ENCODE assay signal across 8 cellular contexts in the genomic region with DNA sequence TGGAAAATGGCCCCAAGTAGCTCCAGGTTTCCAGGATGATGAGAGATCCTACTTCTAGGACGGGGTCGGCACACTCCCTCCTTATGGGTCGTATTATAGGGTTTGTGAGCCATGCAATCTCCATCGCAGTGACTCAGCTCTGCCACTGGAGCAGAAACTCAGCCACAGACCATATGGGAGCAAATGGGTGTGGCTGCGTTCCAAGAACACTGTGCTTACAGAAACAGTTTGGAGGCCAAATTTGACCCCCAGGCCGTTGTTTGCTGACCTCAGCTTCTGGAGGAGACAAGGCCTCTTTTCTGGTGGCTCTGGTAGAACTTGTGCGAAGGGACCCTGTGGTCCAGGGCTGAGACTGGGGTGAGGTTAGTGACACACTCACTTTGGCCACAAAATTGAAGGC. TPM values are rescaled to one million over a fixed set of nuclear protein-coding genes. Genes with fewer than 3 reads are reported as not detected.
DNase-seq lines count a peak whose midpoint lies in the region; ATAC-seq and TF ChIP-seq lines count a peak whose summit lies in the region.
"Not testable (repeated sequence)": the region's sequence is repeated elsewhere in the genome, so short reads cannot be mapped to it uniquely, and the experiment has no call there.

No MANE protein-coding gene starts in this region.

- H3K4me3 ChIP-seq in SK-N-SH (ENCODE audit: low read depth in 2 of 2, low read length in 1 of 2); mammary epithelial cell (replicated peaks in 1 of 3; ENCODE audit: insufficient read depth in 1 of 3, low read depth in 2 of 3, low read length in 3 of 3); liver (ENCODE audit: low read depth in 1 of 3, low read length in 3 of 3): not testable (repeated sequence)

- H3K79me2 ChIP-seq in SK-N-SH (ENCODE audit: insufficient read depth); mammary epithelial cell (ENCODE audit: insufficient read depth, low read length): not testable (repeated sequence)

- not testable (repeated sequence) for H3K4me1 ChIP-seq in SK-N-SH (ENCODE audit: control insufficient read depth in 1 of 2, insufficient read depth in 2 of 2, low read depth in 1 of 2, low read length in 1 of 2); mammary epithelial cell (ENCODE audit: insufficient read depth, low read length); liver (ENCODE audit: control insufficient read depth in 4 of 4, insufficient read depth in 4 of 4, low read length in 3 of 4)

- H3K9me3 Mint-ChIP-seq in stimulated activated naive B cell treated with anti-CD40 and anti-IgM and Interleukin-4, amounts not matched to agents 10 μg/mL and 1 μg/mL and 100 μg/mL, for 72 hours = not testable (repeated sequence)

- not testable (repeated sequence) for H3K4me3 Mint-ChIP-seq in stimulated activated naive B cell treated with anti-CD40 and anti-IgM and Interleukin-4, amounts not matched to agents 10 μg/mL and 1 μg/mL and 100 μg/mL, for 72 hours

- not testable (repeated sequence) for H4K20me1 ChIP-seq in SK-N-SH (ENCODE audit: insufficient read depth); mammary epithelial cell (ENCODE audit: insufficient read depth, low read length)

- BruUV-seq in mammary epithelial cell (replicated peaks; lab: Mats Ljungman, UMichigan) = not testable (repeated sequence)

- DNase-seq in AG08396 (ENCODE audit: low spot score) (peak; percentile 48), GM04503 (ENCODE audit: low read depth) (peak; percentile 55), MV-4-11 (lab: John Stamatoyannopoulos, UW) (peak; percentile 84), mammary epithelial cell (peak; percentile 45), foreskin melanocyte (peak; percentile 38)
- DNase-seq in SK-N-SH; stimulated activated naive B cell treated with anti-CD40 and anti-IgM and Interleukin-4, amounts not matched to agents 10 μg/mL and 1 μg/mL and 100 μg/mL, for 72 hours: not testable (repeated sequence)

- H3K27ac ChIP-seq in SK-N-SH (ENCODE audit: low read depth in 2 of 2, low read length in 1 of 2); mammary epithelial cell (ENCODE audit: insufficient read depth, low read depth, low read length); liver (ENCODE audit: low read depth in 1 of 2, low read length in 2 of 2): not testable (repeated sequence)

- in situ Hi-C loops in mammary epithelial cell (cut with MboI; ENCODE audit: low sequenced_read_pairs in 2 of 2) = not testable (repeated sequence)

- not testable (repeated sequence) for H3K9me2 ChIP-seq in SK-N-SH

- TF ChIP-seq RAD21 in SK-N-SH (IDR thresholded peaks at IDR 0.05; ENCODE audit: low read length) = not testable (repeated sequence)
- TF ChIP-seq RAD21 in liver (IDR thresholded peaks at IDR 0.05) = peak in 1 of 2 donors; percentile 5

- not testable (repeated sequence) for ATAC-seq in stimulated activated naive B cell treated with anti-CD40 and anti-IgM and Interleukin-4, amounts not matched to agents 10 μg/mL and 1 μg/mL and 100 μg/mL, for 72 hours (replicated peaks)

- H3K27me3 Mint-ChIP-seq in stimulated activated naive B cell treated with anti-CD40 and anti-IgM and Interleukin-4, amounts not matched to agents 10 μg/mL and 1 μg/mL and 100 μg/mL, for 72 hours = not testable (repeated sequence)

- not testable (repeated sequence) for H2AFZ ChIP-seq in SK-N-SH (ENCODE audit: low read depth); mammary epithelial cell (ENCODE audit: low read depth, low read length)

- intact Hi-C loops in mammary epithelial cell (cut with micrococcal nuclease) = not testable (repeated sequence)

- H3K36me3 Mint-ChIP-seq in stimulated activated naive B cell treated with anti-CD40 and anti-IgM and Interleukin-4, amounts not matched to agents 10 μg/mL and 1 μg/mL and 100 μg/mL, for 72 hours = not testable (repeated sequence)

- not testable (repeated sequence) for H3F3A ChIP-seq in SK-N-SH (replicated peaks; ENCODE audit: insufficient read depth)

- 48% methylated on average over 3 of the region's 7 CpGs for WGBS in SK-N-SH (ENCODE audit: low lambda C conversion rate)
- WGBS in mammary epithelial cell (ENCODE audit: low coverage, missing lambda C conversion rate) = 52% methylated on average over 6 of the region's 7 CpGs
- WGBS in liver = 73% methylated on average over 7 of the region's 7 CpGs

- CTCF ChIA-PET in SK-N-SH (lab: Yijun Ruan, JAX); mammary epithelial cell (lab: Charles Lee; ENCODE audit: low non-redundant PET): not testable (repeated sequence)

- peaks cover 12 to 40% of the 10 kb centered on the region in 2 donors for H3K4me1 Mint-ChIP-seq in stimulated activated naive B cell treated with anti-CD40 and anti-IgM and Interleukin-4, amounts not matched to agents 10 μg/mL and 1 μg/mL and 100 μg/mL, for 72 hours

- not testable (repeated sequence) for H3K27me3 ChIP-seq in SK-N-SH (ENCODE audit: insufficient read depth); mammary epithelial cell (ENCODE audit: insufficient read depth, low read length); liver (ENCODE audit: control insufficient read depth in 4 of 4, insufficient read depth in 4 of 4, low read length in 3 of 4)

- H3K36me3 ChIP-seq in SK-N-SH (replicated peaks in 1 of 2; ENCODE audit: control insufficient read depth in 1 of 2, insufficient read depth in 2 of 2, low read length in 1 of 2); mammary epithelial cell (ENCODE audit: insufficient read depth, low read length); liver (ENCODE audit: control insufficient read depth in 4 of 4, insufficient read depth in 3 of 4, low read depth in 1 of 4, low read length in 3 of 4): not testable (repeated sequence)

- not testable (repeated sequence) for H3K4me2 ChIP-seq in SK-N-SH; mammary epithelial cell (ENCODE audit: insufficient read depth, low read depth, low read length)

- not testable (repeated sequence) for TF ChIP-seq EP300 in SK-N-SH (IDR thresholded peaks at IDR 0.05; ENCODE audit: borderline replicate concordance in 1 of 2, low read depth in 1 of 2, low read length in 1 of 2)

- dilution Hi-C loops in mammary epithelial cell (cut with HindIII; ENCODE audit: low sequenced_read_pairs) = not testable (repeated sequence)

- H3K9ac ChIP-seq in SK-N-SH; mammary epithelial cell (ENCODE audit: insufficient read depth, low read length); liver (ENCODE audit: low read depth in 1 of 2, low read length in 2 of 2): not testable (repeated sequence)

- H3K27ac Mint-ChIP-seq in stimulated activated naive B cell treated with anti-CD40 and anti-IgM and Interleukin-4, amounts not matched to agents 10 μg/mL and 1 μg/mL and 100 μg/mL, for 72 hours = peak overlapping the region; percentile 79

- not testable (repeated sequence) for H3K9me3 ChIP-seq in SK-N-SH; mammary epithelial cell (replicated peaks; ENCODE audit: insufficient read depth, low read length); liver (ENCODE audit: control insufficient read depth in 4 of 4, low read length in 3 of 4)

- POLR2A ChIA-PET in SK-N-SH (lab: Yijun Ruan, JAX) = not testable (repeated sequence)

- TF ChIP-seq CTCF in SK-N-SH (IDR thresholded peaks at IDR 0.05); mammary epithelial cell (conservative IDR thresholded peaks at IDR 0.05 in 1 of 2, IDR thresholded peaks at IDR 0.05 in 1 of 2; ENCODE audit: extremely low read depth in 1 of 2, insufficient read depth in 1 of 2, low read depth in 1 of 2, low read length in 2 of 2); liver (IDR thresholded peaks at IDR 0.05; ENCODE audit: low read depth, low read length, missing input control): not testable (repeated sequence)

TF ChIP-seq in SK-N-SH, 30 proteins besides CTCF, POLR2A, EP300 and RAD21:
- TF ChIP-seq NFIC (IDR thresholded peaks at IDR 0.05; ENCODE audit: borderline replicate concordance) (0 out of 2 replicates have a peak, but pooled peaks have one; percentile 17), FOSL2 (IDR thresholded peaks at IDR 0.05; ENCODE audit: borderline replicate concordance, low read depth) (peak; percentile 38; the same call in 1 of the 2 replicates), TCF12 (IDR thresholded peaks at IDR 0.05) (peak; percentile 36)

TF ChIP-seq in liver, 16 proteins besides CTCF, POLR2A, EP300 and RAD21:
- peak; percentile 54 for TF ChIP-seq NR2F2 (IDR thresholded peaks at IDR 0.05)
TF ChIP-seq in liver: peak in this region for 1; not testable (repeated sequence) for 15.

RNA-seq across cellular contexts. Expression of a gene that starts 56.5 kb away (rescaled TPM):
- polyA plus RNA-seq in SK-N-SH (2012; rRNA removed) (0.76 and 1.2 TPM in 2 replicates), mammary epithelial cell (0.54 TPM), liver (under 1 TPM; 0.14 to 0.94 TPM)
- polyA plus RNA-seq in SK-N-SH (2012; cell fraction: cytosol; rRNA removed) = 0.39 TPM in 2 replicates
- polyA plus RNA-seq in SK-N-SH (2012; cell fraction: nucleus; rRNA removed) = 11.2 and 12.2 TPM in 2 replicates
- total RNA-seq in mammary epithelial cell (1 to 10 TPM; 1.5 to 3.4 TPM), liver (1 to 10 TPM in 1 of 2 donors, under 1 TPM in 1; 0.05 to 1.8 TPM)
- not detected for polyA minus RNA-seq in mammary epithelial cell
